In genomic region chr15:34241376-34242350, GRCh38 we compare ENCODE assay signal across 8 cellular contexts. TPM values are rescaled to one million over a fixed set of nuclear protein-coding genes. Genes with fewer than 3 reads are reported as not detected.
A peak's percentile ranks its signal among the peaks of the same experiment; 100 is the strongest.
DNase-seq lines count a peak whose midpoint lies in the region; ATAC-seq lines count a peak whose summit lies in the region.

No MANE protein-coding gene starts in this region.

- POLR2A ChIA-PET in activated naive CD8-positive, alpha-beta T cell treated with anti-CD3 and anti-CD28 coated beads, Interleukin-2, amount 10 ng/mL, durations not matched to agents 7 days and 5 days (lab: Charles Lee) = interaction anchor here (0.5 to 2.3 kb wide), 5 partner anchors 94 to 125 kb away, joined by 3 to 11 read pairs (median 6); partner anchors contain the start of genes LPCAT4 and NOP10

- no peak overlapping the region for H3K4me3 Mint-ChIP-seq in activated naive CD8-positive, alpha-beta T cell treated with anti-CD3 and anti-CD28 coated beads, Interleukin-2, amount 10 ng/mL, durations not matched to agents 7 days and 5 days
- H3K4me3 Mint-ChIP-seq in stimulated activated memory B cell treated with anti-CD40 and anti-IgM and Interleukin-4, amounts not matched to agents 10 μg/mL and 1 μg/mL and 100 μg/mL, for 72 hours = no peak overlapping the region

- peaks cover 16% of the 10 kb centered on the region for H3K4me1 Mint-ChIP-seq in activated naive CD8-positive, alpha-beta T cell treated with anti-CD3 and anti-CD28 coated beads, Interleukin-2, amount 10 ng/mL, durations not matched to agents 7 days and 5 days
- H3K4me1 Mint-ChIP-seq in stimulated activated memory B cell treated with anti-CD40 and anti-IgM and Interleukin-4, amounts not matched to agents 10 μg/mL and 1 μg/mL and 100 μg/mL, for 72 hours = no peaks in the 10 kb centered on the region

- peaks cover 22% of the 10 kb centered on the region for H3K36me3 Mint-ChIP-seq in activated naive CD8-positive, alpha-beta T cell treated with anti-CD3 and anti-CD28 coated beads, Interleukin-2, amount 10 ng/mL, durations not matched to agents 7 days and 5 days
- H3K36me3 Mint-ChIP-seq in stimulated activated memory B cell treated with anti-CD40 and anti-IgM and Interleukin-4, amounts not matched to agents 10 μg/mL and 1 μg/mL and 100 μg/mL, for 72 hours = peaks cover 49% of the 10 kb centered on the region

- DNase-seq in COLO829 (ENCODE audit: low spot score) = peak; percentile 42
- peak; percentile 37 for DNase-seq in NCI-H1694 (lab: John Stamatoyannopoulos, UW)
- DNase-seq in activated naive CD8-positive, alpha-beta T cell treated with anti-CD3 and anti-CD28 coated beads, Interleukin-2, amount 10 ng/mL, durations not matched to agents 7 days and 5 days = no peak
- peak; percentile 36 for DNase-seq in hepatic stellate cell (ENCODE audit: low spot score)
- DNase-seq in activated CD4-positive, CD25-positive, alpha-beta regulatory T cell treated with anti-CD3 and anti-CD28 coated beads, Interleukin-2, amount 50 U/mL, for 72 hours = no peak
- DNase-seq in KG1 (lab: John Stamatoyannopoulos, UW) = no peak

- H3K27ac Mint-ChIP-seq in activated naive CD8-positive, alpha-beta T cell treated with anti-CD3 and anti-CD28 coated beads, Interleukin-2, amount 10 ng/mL, durations not matched to agents 7 days and 5 days = no peak overlapping the region
- no peak overlapping the region for H3K27ac Mint-ChIP-seq in stimulated activated memory B cell treated with anti-CD40 and anti-IgM and Interleukin-4, amounts not matched to agents 10 μg/mL and 1 μg/mL and 100 μg/mL, for 72 hours

- H3K9me3 Mint-ChIP-seq in activated naive CD8-positive, alpha-beta T cell treated with anti-CD3 and anti-CD28 coated beads, Interleukin-2, amount 10 ng/mL, durations not matched to agents 7 days and 5 days = no peaks in the 10 kb centered on the region
- no peaks in the 10 kb centered on the region for H3K9me3 Mint-ChIP-seq in stimulated activated memory B cell treated with anti-CD40 and anti-IgM and Interleukin-4, amounts not matched to agents 10 μg/mL and 1 μg/mL and 100 μg/mL, for 72 hours

- H3K27me3 Mint-ChIP-seq in activated naive CD8-positive, alpha-beta T cell treated with anti-CD3 and anti-CD28 coated beads, Interleukin-2, amount 10 ng/mL, durations not matched to agents 7 days and 5 days = no peaks in the 10 kb centered on the region
- H3K27me3 Mint-ChIP-seq in stimulated activated memory B cell treated with anti-CD40 and anti-IgM and Interleukin-4, amounts not matched to agents 10 μg/mL and 1 μg/mL and 100 μg/mL, for 72 hours = no peaks in the 10 kb centered on the region

- ATAC-seq in GM18870 (IDR thresholded peaks at IDR 0.05; ENCODE audit: unreplicated experiment) = peak; percentile 50
- ATAC-seq in activated naive CD8-positive, alpha-beta T cell treated with anti-CD3 and anti-CD28 coated beads, Interleukin-2, amount 10 ng/mL, durations not matched to agents 7 days and 5 days (ENCODE audit: low read depth) = peak; percentile 62
- ATAC-seq in stimulated activated memory B cell treated with anti-CD40 and anti-IgM and Interleukin-4, amounts not matched to agents 10 μg/mL and 1 μg/mL and 100 μg/mL, for 72 hours = peak; percentile 66

RNA-seq across cellular contexts. Expression of gene EMC4, which starts 16.8 kb away (rescaled TPM):
- 10 to 100 TPM; 72.3 to 85.2 TPM for total RNA-seq in activated naive CD8-positive, alpha-beta T cell treated with anti-CD3 and anti-CD28 coated beads, Interleukin-2, amount 10 ng/mL, durations not matched to agents 7 days and 5 days

RNA-seq across cellular contexts. Expression of gene KATNBL1, which starts 31.8 kb away (rescaled TPM):
- 10 to 100 TPM; 49.1 to 49.5 TPM for total RNA-seq in activated naive CD8-positive, alpha-beta T cell treated with anti-CD3 and anti-CD28 coated beads, Interleukin-2, amount 10 ng/mL, durations not matched to agents 7 days and 5 days

Comparison
In these comparisons a context has a peak if more than half of its experiments do, and no peak if none do; other contexts are left out.
1. DNase-seq: peak in COLO829 (single experiment), NCI-H1694 (single experiment) and hepatic stellate cell (single experiment); none in activated naive CD8-positive, alpha-beta T cell treated with anti-CD3 and anti-CD28 coated beads, Interleukin-2, amount 10 ng/mL, durations not matched to agents 7 days and 5 days (single experiment), activated CD4-positive, CD25-positive, alpha-beta regulatory T cell treated with anti-CD3 and anti-CD28 coated beads, Interleukin-2, amount 50 U/mL, for 72 hours (single experiment) and KG1 (single experiment).
2. Peak in every context shown above with its lines, with median percentiles within 50 percentile points of each other: ATAC-seq.